Comparison of ENCODE assay signal across 21 cellular contexts in genomic region chr14:29274890-29275651, GRCh38.
A peak's percentile ranks its signal among the peaks of the same experiment; 100 is the strongest.
DNase-seq lines count a peak whose midpoint lies in the region; ATAC-seq and TF ChIP-seq lines count a peak whose summit lies in the region.
"Had no signal": no experiment of that assay in that cellular context is flagged by ENCODE, and none has a peak within 500 bp of the region (broad histone marks: within the 10 kb centered on the region; RNA-seq: fewer than 3 reads in every experiment).

No MANE protein-coding gene starts in this region.

- no peaks in the 10 kb centered on the region for H3K27me3 ChIP-seq in fibroblast of lung (ENCODE audit: control insufficient read depth, insufficient read depth, low read length)
- H3K27me3 ChIP-seq: heart right ventricle, suprapubic skin, uterus had no signal

- no peak overlapping the region for H3K27ac ChIP-seq in fibroblast of lung (ENCODE audit: insufficient read depth, low read length)
- H3K27ac ChIP-seq: heart right ventricle, suprapubic skin, uterus had no signal

- H3K27ac Mint-ChIP-seq in stimulated activated naive CD8-positive, alpha-beta T cell treated with anti-CD3 and anti-CD28 coated beads, Interleukin-15, amount 100 ng/mL, for 72 hours: no peak overlapping the region
- H3K27ac Mint-ChIP-seq: progenitor cell of endocrine pancreas had no signal

- H3K36me3 ChIP-seq in fibroblast of lung (ENCODE audit: control insufficient read depth, insufficient read depth, low read length): no peaks in the 10 kb centered on the region
- H3K36me3 ChIP-seq: heart right ventricle, suprapubic skin, uterus had no signal

- H3K4me1 Mint-ChIP-seq in stimulated activated naive CD8-positive, alpha-beta T cell treated with anti-CD3 and anti-CD28 coated beads, Interleukin-15, amount 100 ng/mL, for 72 hours: no peaks in the 10 kb centered on the region
- H3K4me1 Mint-ChIP-seq: neural crest cell had no signal

- no peak overlapping the region for H3K9ac ChIP-seq in fibroblast of lung (ENCODE audit: insufficient read depth, low read length)

- H3K79me2 ChIP-seq in fibroblast of lung (ENCODE audit: control insufficient read depth, insufficient read depth, low read length): no peaks in the 10 kb centered on the region

- TF ChIP-seq CTCF in fibroblast of lung (conservative IDR thresholded peaks at IDR 0.05 in 1 of 2, IDR thresholded peaks at IDR 0.05 in 1 of 2; ENCODE audit: low read depth in 1 of 2, low read length in 2 of 2): no peak

- no peak overlapping the region for H3K4me2 ChIP-seq in fibroblast of lung (ENCODE audit: extremely low read depth, insufficient read depth, low read length)

- DNase-seq in D341Med (ENCODE audit: low spot score) (peak; percentile 36), NCI-H1092 (lab: John Stamatoyannopoulos, UW) (peak; percentile 21), NCI-H2171 treated with DMSO at 0.1 percent for 48 hours (lab: John Stamatoyannopoulos, UW) (peak; percentile 100), fibroblast of lung (ENCODE audit: low read depth in 2 of 2) (peak in 1 of 2 donors; percentile 0), activated gamma-delta T cell (lab: John Stamatoyannopoulos, UW) (no peak), medulla oblongata (ENCODE audit: extremely low spot score) (no peak)
- DNase-seq in stimulated activated naive CD8-positive, alpha-beta T cell treated with anti-CD3 and anti-CD28 coated beads, Interleukin-15, amount 100 ng/mL, for 72 hours: no peak
- no peak for DNase-seq in stimulated activated CD4-positive, alpha-beta T cell treated with anti-CD3 and anti-CD28 coated beads, Interleukin-2, amount 100 ng/mL, for 48 hours
- DNase-seq: activated CD4-positive, alpha-beta T cell treated with anti-CD3 and anti-CD28 coated beads for 1 hour; activated naive CD4-positive, alpha-beta T cell treated with anti-CD3 and anti-CD28 coated beads, Interleukin-2, amount 50 U/mL, for 16 hours; activated T-cell treated with anti-CD3 and anti-CD28 coated beads, Interleukin-2, amount 50 U/mL, for 4 hours; C1 segment of cervical spinal cord; EL; GOT3; heart right ventricle; NCI-H774; uterus had no signal

- no peak for ATAC-seq in stimulated activated naive CD8-positive, alpha-beta T cell treated with anti-CD3 and anti-CD28 coated beads, Interleukin-15, amount 100 ng/mL, for 72 hours
- ATAC-seq: activated T-cell treated with anti-CD3 and anti-CD28 coated beads, Interleukin-2, amount 50 U/mL, for 4 hours; heart right ventricle; left lobe of liver had no signal

- H4K20me1 ChIP-seq in fibroblast of lung (ENCODE audit: control insufficient read depth, extremely low read depth, insufficient read depth, low read length): no peaks in the 10 kb centered on the region

- H2AFZ ChIP-seq in fibroblast of lung (ENCODE audit: low read length): peak overlapping the region; percentile 78

- no peak overlapping the region for H3K4me3 ChIP-seq in fibroblast of lung (replicated peaks in 1 of 4; ENCODE audit: control extremely low read depth in 1 of 4, insufficient read depth in 1 of 4, low read depth in 3 of 4, low read length in 4 of 4)
- H3K4me3 ChIP-seq: heart right ventricle, suprapubic skin, uterus had no signal

- H3K9me3 Mint-ChIP-seq in stimulated activated naive CD8-positive, alpha-beta T cell treated with anti-CD3 and anti-CD28 coated beads, Interleukin-15, amount 100 ng/mL, for 72 hours: peaks cover 0 to 13% of the 10 kb centered on the region in 2 donors

- no peaks in the 10 kb centered on the region for H3K4me1 ChIP-seq in fibroblast of lung (ENCODE audit: control insufficient read depth, extremely low read depth, insufficient read depth, low read length)
- H3K4me1 ChIP-seq: heart right ventricle, suprapubic skin, uterus had no signal

- no peaks in the 10 kb centered on the region for H3K9me3 ChIP-seq in fibroblast of lung (ENCODE audit: control insufficient read depth, insufficient read depth, low read depth, low read length)
- H3K9me3 ChIP-seq: heart right ventricle, suprapubic skin, uterus had no signal

- no peaks in the 10 kb centered on the region for H3K27me3 Mint-ChIP-seq in stimulated activated naive CD8-positive, alpha-beta T cell treated with anti-CD3 and anti-CD28 coated beads, Interleukin-15, amount 100 ng/mL, for 72 hours
- H3K27me3 Mint-ChIP-seq: progenitor cell of endocrine pancreas had no signal

- no peak overlapping the region for H3K4me3 Mint-ChIP-seq in stimulated activated naive CD8-positive, alpha-beta T cell treated with anti-CD3 and anti-CD28 coated beads, Interleukin-15, amount 100 ng/mL, for 72 hours
- H3K4me3 Mint-ChIP-seq: activated T-cell treated with anti-CD3 and anti-CD28 coated beads, Interleukin-2, amount 50 U/mL, for 4 hours; neural crest cell had no signal

Comparison
In these comparisons a context has a peak if more than half of its experiments do, and no peak if none do; other contexts are left out.
1. DNase-seq: peak in D341Med (single experiment), NCI-H1092 (single experiment) and NCI-H2171 treated with DMSO at 0.1 percent for 48 hours (single experiment); none in stimulated activated naive CD8-positive, alpha-beta T cell treated with anti-CD3 and anti-CD28 coated beads, Interleukin-15, amount 100 ng/mL, for 72 hours (0 of 2), stimulated activated CD4-positive, alpha-beta T cell treated with anti-CD3 and anti-CD28 coated beads, Interleukin-2, amount 100 ng/mL, for 48 hours (0 of 2), activated gamma-delta T cell (single experiment) and medulla oblongata (single experiment).